In genomic region chr7:136359333-136359903, GRCh38 we compare ENCODE assay signal across 12 cellular contexts.
DNase-seq lines count a peak whose midpoint lies in the region; ATAC-seq and FAIRE-seq lines count a peak whose summit lies in the region.
"Had no signal": no experiment of that assay in that cellular context is flagged by ENCODE, and none has a peak within 500 bp of the region (broad histone marks: within the 10 kb centered on the region; RNA-seq: fewer than 3 reads in every experiment).

No MANE protein-coding gene starts in this region.

- CTCF ChIA-PET in activated CD4-positive, alpha-beta memory T cell treated with anti-CD3 and anti-CD28 coated beads, Interleukin-2, amount 10 ng/mL, durations not matched to agents 7 days and 5 days (lab: Charles Lee) = no interaction called here

- no peak overlapping the region for H3K4me3 Mint-ChIP-seq in activated CD4-positive, alpha-beta memory T cell treated with anti-CD3 and anti-CD28 coated beads, Interleukin-2, amount 10 ng/mL, durations not matched to agents 7 days and 5 days
- H3K4me3 Mint-ChIP-seq: CD4-positive, CD25-positive, alpha-beta regulatory T cell; type B pancreatic cell had no signal

- no peak overlapping the region for H3K27ac Mint-ChIP-seq in activated CD4-positive, alpha-beta memory T cell treated with anti-CD3 and anti-CD28 coated beads, Interleukin-2, amount 10 ng/mL, durations not matched to agents 7 days and 5 days
- H3K27ac Mint-ChIP-seq: CD4-positive, CD25-positive, alpha-beta regulatory T cell; type B pancreatic cell had no signal

- ATAC-seq in GM21447 (IDR thresholded peaks at IDR 0.05; ENCODE audit: unreplicated experiment) (peak; percentile 96), HG03097 (IDR thresholded peaks at IDR 0.05; ENCODE audit: low FRiP score, unreplicated experiment) (peak; percentile 94)
- ATAC-seq: Panc1 had no signal

- POLR2A ChIA-PET in activated CD4-positive, alpha-beta memory T cell treated with anti-CD3 and anti-CD28 coated beads, Interleukin-2, amount 10 ng/mL, durations not matched to agents 7 days and 5 days (lab: Charles Lee) = no interaction called here

- FAIRE-seq in GM18507 (lab: Jason Lieb, UNC) (peak; percentile 98), urothelium cell line (lab: Jason Lieb, UNC) (no peak)

- H3K9me3 Mint-ChIP-seq in activated CD4-positive, alpha-beta memory T cell treated with anti-CD3 and anti-CD28 coated beads, Interleukin-2, amount 10 ng/mL, durations not matched to agents 7 days and 5 days = peaks cover 3% of the 10 kb centered on the region
- H3K9me3 Mint-ChIP-seq: type B pancreatic cell had no signal

- no peaks in the 10 kb centered on the region for H3K36me3 Mint-ChIP-seq in activated CD4-positive, alpha-beta memory T cell treated with anti-CD3 and anti-CD28 coated beads, Interleukin-2, amount 10 ng/mL, durations not matched to agents 7 days and 5 days (ENCODE audit: low read depth)
- H3K36me3 Mint-ChIP-seq: CD4-positive, CD25-positive, alpha-beta regulatory T cell; type B pancreatic cell had no signal

- DNase-seq in GM18507 (ENCODE audit: extremely low spot score, insufficient read length, low read depth) (peak; percentile 7), NOMO-1 treated with dmso at 0.1 percent for 144 hours (lab: John Stamatoyannopoulos, UW; ENCODE audit: unreplicated experiment) (peak; percentile 1), NCI-H2227 (lab: John Stamatoyannopoulos, UW; ENCODE audit: unreplicated experiment) (no peak), urothelium cell line (ENCODE audit: low spot score) (no peak)
- no peak for DNase-seq in activated CD4-positive, alpha-beta T cell treated with anti-CD3 and anti-CD28 coated beads, Interleukin-2, amount 50 U/mL, for 48 hours
- no peak for DNase-seq in activated CD4-positive, alpha-beta memory T cell treated with anti-CD3 and anti-CD28 coated beads, Interleukin-2, amount 10 ng/mL, durations not matched to agents 7 days and 5 days
- DNase-seq: activated CD4-positive, alpha-beta T cell treated with anti-CD3 and anti-CD28 coated beads for 4 hours; CD4-positive, CD25-positive, alpha-beta regulatory T cell had no signal

- H3K27me3 Mint-ChIP-seq in activated CD4-positive, alpha-beta memory T cell treated with anti-CD3 and anti-CD28 coated beads, Interleukin-2, amount 10 ng/mL, durations not matched to agents 7 days and 5 days = no peaks in the 10 kb centered on the region
- H3K27me3 Mint-ChIP-seq: CD4-positive, CD25-positive, alpha-beta regulatory T cell; type B pancreatic cell had no signal

- H3K4me1 Mint-ChIP-seq in activated CD4-positive, alpha-beta memory T cell treated with anti-CD3 and anti-CD28 coated beads, Interleukin-2, amount 10 ng/mL, durations not matched to agents 7 days and 5 days = no peaks in the 10 kb centered on the region
- H3K4me1 Mint-ChIP-seq: CD4-positive, CD25-positive, alpha-beta regulatory T cell had no signal

Comparison
In these comparisons a context has a peak if more than half of its experiments do, and no peak if none do; other contexts are left out.
1. DNase-seq: peak in GM18507 (single experiment) and NOMO-1 treated with dmso at 0.1 percent for 144 hours (single experiment); none in activated CD4-positive, alpha-beta T cell treated with anti-CD3 and anti-CD28 coated beads, Interleukin-2, amount 50 U/mL, for 48 hours (0 of 2), NCI-H2227 (single experiment), urothelium cell line (single experiment) and activated CD4-positive, alpha-beta memory T cell treated with anti-CD3 and anti-CD28 coated beads, Interleukin-2, amount 10 ng/mL, durations not matched to agents 7 days and 5 days (single experiment).